8 cellular contexts compared by ENCODE assay signal in genomic region chr3:377158-377561, GRCh38.
DNase-seq lines count a peak whose midpoint lies in the region; ATAC-seq and TF ChIP-seq lines count a peak whose summit lies in the region.

No MANE protein-coding gene starts in this region.

- no peaks in the 10 kb centered on the region for H3K4me1 Mint-ChIP-seq in activated T-helper 17 cell treated with anti-CD3 and anti-CD28 coated beads, Interleukin-2, amount 50 U/mL, for 72 hours

- intact Hi-C loops in A673 (cut with micrococcal nuclease; ENCODE audit: unreplicated experiment) (loop anchor here (1.0 kb wide), 1 partner anchor 334 kb away; no protein-coding TSS in a partner anchor), PC-9 (cut with micrococcal nuclease; ENCODE audit: unreplicated experiment) (no loop called here)

- H4K20me1 ChIP-seq in PC-9 (ENCODE audit: insufficient read depth): no peaks in the 10 kb centered on the region

- H3K9me3 Mint-ChIP-seq in activated T-helper 17 cell treated with anti-CD3 and anti-CD28 coated beads, Interleukin-2, amount 50 U/mL, for 72 hours: peaks cover 3% of the 10 kb centered on the region

- H3K4me3 ChIP-seq in A673 (ENCODE audit: low read depth, low read length, poor library complexity, severe bottlenecking): no peak overlapping the region
- H3K4me3 ChIP-seq in PC-9: no peak overlapping the region
- no peak overlapping the region for H3K4me3 ChIP-seq in fibroblast of villous mesenchyme (ENCODE audit: low read depth, low read length)

- TF ChIP-seq CTCF in A673 (conservative IDR thresholded peaks at IDR 0.05; ENCODE audit: low read depth, low read length) (peak; percentile 64), PC-9 (conservative IDR thresholded peaks at IDR 0.05) (peak; percentile 42), fibroblast of villous mesenchyme (IDR thresholded peaks at IDR 0.05; ENCODE audit: insufficient read depth, low read depth, low read length) (peak; percentile 9)

- POLR2A ChIA-PET in A673 (lab: Charles Lee; ENCODE audit: low non-redundant PET) (no interaction called here), PC-9 (lab: Charles Lee; ENCODE audit: unreplicated experiment) (no interaction called here)

- H3K36me3 Mint-ChIP-seq in activated T-helper 17 cell treated with anti-CD3 and anti-CD28 coated beads, Interleukin-2, amount 50 U/mL, for 72 hours (ENCODE audit: low read depth): no peaks in the 10 kb centered on the region

- no peaks in the 10 kb centered on the region for H3K36me3 ChIP-seq in A673 (ENCODE audit: insufficient read depth, low read length, poor library complexity, severe bottlenecking)
- H3K36me3 ChIP-seq in PC-9 (ENCODE audit: low read depth): no peaks in the 10 kb centered on the region

- BruUV-seq in A673 (replicated peaks; lab: Mats Ljungman, UMichigan): no TSS peak
- BruUV-seq in PC-9 (replicated peaks; lab: Mats Ljungman, UMichigan): no TSS peak

- ATAC-seq in GM19035 (IDR thresholded peaks at IDR 0.05; ENCODE audit: unreplicated experiment): peak; percentile 64
- ATAC-seq in HG03571 (IDR thresholded peaks at IDR 0.05; ENCODE audit: unreplicated experiment): peak; percentile 63
- no peak for ATAC-seq in activated T-helper 17 cell treated with anti-CD3 and anti-CD28 coated beads, Interleukin-2, amount 50 U/mL, for 72 hours (replicated peaks)

- no peaks in the 10 kb centered on the region for H3K9me2 ChIP-seq in PC-9 (ENCODE audit: insufficient read depth)

- no peak overlapping the region for H3K4me2 ChIP-seq in PC-9

- no peak overlapping the region for H3K27ac Mint-ChIP-seq in activated T-helper 17 cell treated with anti-CD3 and anti-CD28 coated beads, Interleukin-2, amount 50 U/mL, for 72 hours

- H3K27me3 Mint-ChIP-seq in activated T-helper 17 cell treated with anti-CD3 and anti-CD28 coated beads, Interleukin-2, amount 50 U/mL, for 72 hours: no peaks in the 10 kb centered on the region

- H3K4me1 ChIP-seq in A673 (ENCODE audit: insufficient read depth, low read length, poor library complexity, severe bottlenecking): no peaks in the 10 kb centered on the region
- no peaks in the 10 kb centered on the region for H3K4me1 ChIP-seq in PC-9 (replicated peaks; ENCODE audit: insufficient read depth)

- H3K4me3 Mint-ChIP-seq in activated T-helper 17 cell treated with anti-CD3 and anti-CD28 coated beads, Interleukin-2, amount 50 U/mL, for 72 hours: no peak overlapping the region

- no peaks in the 10 kb centered on the region for H3K79me2 ChIP-seq in PC-9 (ENCODE audit: low read depth)

- no peaks in the 10 kb centered on the region for H3F3A ChIP-seq in PC-9 (ENCODE audit: insufficient read depth, low read depth)

- H3K9me3 ChIP-seq in A673 (ENCODE audit: low read depth, low read length, poor library complexity, severe bottlenecking) (no peaks in the 10 kb centered on the region), PC-9 (ENCODE audit: insufficient read depth, low read depth) (no peaks in the 10 kb centered on the region)

- no peaks in the 10 kb centered on the region for H3K27me3 ChIP-seq in A673 (replicated peaks; ENCODE audit: insufficient read depth, low read depth, low read length, poor library complexity)
- H3K27me3 ChIP-seq in PC-9 (ENCODE audit: insufficient read depth, low read depth): no peaks in the 10 kb centered on the region

- H3K27ac ChIP-seq in A673 (ENCODE audit: low read depth, low read length, poor library complexity, severe bottlenecking) (no peak overlapping the region), PC-9 (no peak overlapping the region)

- CTCF ChIA-PET in A673 (lab: Charles Lee) (no interaction called here), PC-9 (lab: Charles Lee) (interaction anchor here (0.8 kb wide), 1 partner anchor 1764 kb away, joined by 3 read pairs; no protein-coding TSS in a partner anchor)

- H2AFZ ChIP-seq in PC-9: no peak overlapping the region

- DNase-seq in A673 (ENCODE audit: low spot score) (peak; percentile 56), PC-9 (peak in 1 of 2 experiments; percentile 33), fibroblast of villous mesenchyme (ENCODE audit: low read depth) (peak; percentile 14), OCI-M2 (lab: John Stamatoyannopoulos, UW; ENCODE audit: unreplicated experiment) (no peak)
- DNase-seq in activated naive CD4-positive, alpha-beta T cell (lab: John Stamatoyannopoulos, UW): no peak

Comparison
In these comparisons a context has a peak if more than half of its experiments do, and no peak if none do; other contexts are left out.
1. DNase-seq: peak in A673 (single experiment) and fibroblast of villous mesenchyme (single experiment); none in activated naive CD4-positive, alpha-beta T cell (0 of 4) and OCI-M2 (single experiment).
2. CTCF ChIP-seq: peak in every context shown above with its lines; median percentile 64 in A673; 42 in PC-9; 9 in fibroblast of villous mesenchyme.